ENCODE assay signal across 9 cellular contexts in genomic region chr20:59253779-59254319, GRCh38. TPM values are rescaled to one million over a fixed set of nuclear protein-coding genes. Genes with fewer than 3 reads are reported as not detected.
DNase-seq lines count a peak whose midpoint lies in the region; ATAC-seq and TF ChIP-seq lines count a peak whose summit lies in the region.
"Had no signal": no experiment of that assay in that cellular context is flagged by ENCODE, and none has a peak within 500 bp of the region (broad histone marks: within the 10 kb centered on the region; RNA-seq: fewer than 3 reads in every experiment).

No MANE protein-coding gene starts in this region.

- no peaks in the 10 kb centered on the region for H3K4me1 ChIP-seq in gastrocnemius medialis

- in situ Hi-C loops in gastrocnemius medialis (cut with MboI; ENCODE audit: low sequenced_read_pairs in 4 of 4) = no loop called here

- peaks cover 39 to 48% of the 10 kb centered on the region in 2 donors for H3K4me1 Mint-ChIP-seq in natural killer cell treated with Interleukin-12 subunit alpha and Interleukin-12 subunit beta and Interleukin-15 and Interleukin-18, amount 100 ng/mL, for 72 hours (ENCODE audit: low read depth in 2 of 2)

- ATAC-seq in natural killer cell treated with Interleukin-12 subunit alpha and Interleukin-12 subunit beta and Interleukin-15 and Interleukin-18, amount 100 ng/mL, for 72 hours = peak; percentile 85 to 87
- no peak for ATAC-seq in GM21515 (IDR thresholded peaks at IDR 0.05; ENCODE audit: unreplicated experiment)
- ATAC-seq in gastrocnemius medialis = no peak
- no peak for ATAC-seq in HG03175 (IDR thresholded peaks at IDR 0.05; ENCODE audit: unreplicated experiment)
- no peak for ATAC-seq in GM21447 (IDR thresholded peaks at IDR 0.05; ENCODE audit: unreplicated experiment)

- H3K27me3 ChIP-seq in gastrocnemius medialis = peaks cover 0 to 13% (median 3%) of the 10 kb centered on the region in 3 donors

- no peak overlapping the region for H3K27ac ChIP-seq in gastrocnemius medialis

- no peaks in the 10 kb centered on the region for H3K27me3 Mint-ChIP-seq in natural killer cell treated with Interleukin-12 subunit alpha and Interleukin-12 subunit beta and Interleukin-15 and Interleukin-18, amount 100 ng/mL, for 72 hours

- DNase-seq in Daoy (ENCODE audit: low read depth) (peak; percentile 58), NCI-H524 treated with DMSO at 0.1 percent for 48 hours (lab: John Stamatoyannopoulos, UW) (peak; percentile 18), gastrocnemius medialis (no peak)
- DNase-seq in activated CD8-positive, alpha-beta memory T cell treated with anti-CD3 and anti-CD28 coated beads, Interleukin-2, amount 50 U/mL, for 4 hours = peak; percentile 27
- DNase-seq in natural killer cell treated with Interleukin-12 subunit alpha and Interleukin-12 subunit beta and Interleukin-15 and Interleukin-18, amount 100 ng/mL, for 72 hours (ENCODE audit: low spot score) = no peak
- DNase-seq: NCI-H1436 had no signal

- H3K27ac Mint-ChIP-seq in natural killer cell treated with Interleukin-12 subunit alpha and Interleukin-12 subunit beta and Interleukin-15 and Interleukin-18, amount 100 ng/mL, for 72 hours = peak overlapping the region; percentile 70 to 89

- H3K36me3 Mint-ChIP-seq in natural killer cell treated with Interleukin-12 subunit alpha and Interleukin-12 subunit beta and Interleukin-15 and Interleukin-18, amount 100 ng/mL, for 72 hours = peaks cover 17% of the 10 kb centered on the region

- no peaks in the 10 kb centered on the region for H3K9me3 Mint-ChIP-seq in natural killer cell treated with Interleukin-12 subunit alpha and Interleukin-12 subunit beta and Interleukin-15 and Interleukin-18, amount 100 ng/mL, for 72 hours

- no peaks in the 10 kb centered on the region for H3K9me3 ChIP-seq in gastrocnemius medialis

- no peak for TF ChIP-seq CTCF in gastrocnemius medialis (IDR thresholded peaks at IDR 0.05 in 4 of 5, conservative IDR thresholded peaks at IDR 0.05 in 1 of 5)

- H3K36me3 ChIP-seq in gastrocnemius medialis = no peaks in the 10 kb centered on the region

- intact Hi-C loops in gastrocnemius medialis (cut with DNase I; ENCODE audit: low total_unique reads) = no loop called here

- no peak for TF ChIP-seq POLR2A in gastrocnemius medialis (IDR thresholded peaks at IDR 0.05)

- H3K4me3 ChIP-seq in gastrocnemius medialis = no peak overlapping the region

- peak overlapping the region; percentile 74 for H3K4me3 Mint-ChIP-seq in natural killer cell treated with Interleukin-12 subunit alpha and Interleukin-12 subunit beta and Interleukin-15 and Interleukin-18, amount 100 ng/mL, for 72 hours

RNA-seq across cellular contexts. Expression of gene EDN3, which starts 46.6 kb away (rescaled TPM):
- not detected in 2 replicates for total RNA-seq in Daoy (2014; rRNA removed; shearing (Covaris generic))
- total RNA-seq in natural killer cell treated with Interleukin-12 subunit alpha and Interleukin-12 subunit beta and Interleukin-15 and Interleukin-18, amount 100 ng/mL, for 72 hours = not detected
- 1 to 10 TPM in 1 of 4 donors, under 1 TPM in 2, not detected in 1; 0.16 to 1.0 (median 0.66) TPM for total RNA-seq in gastrocnemius medialis

Comparison
In these comparisons a context has a peak if more than half of its experiments do, and no peak if none do; other contexts are left out.
1. DNase-seq: peak in Daoy (single experiment), NCI-H524 treated with DMSO at 0.1 percent for 48 hours (single experiment) and activated CD8-positive, alpha-beta memory T cell treated with anti-CD3 and anti-CD28 coated beads, Interleukin-2, amount 50 U/mL, for 4 hours (single experiment); none in natural killer cell treated with Interleukin-12 subunit alpha and Interleukin-12 subunit beta and Interleukin-15 and Interleukin-18, amount 100 ng/mL, for 72 hours (single experiment) and gastrocnemius medialis (0 of 2).
2. ATAC-seq: peak in natural killer cell treated with Interleukin-12 subunit alpha and Interleukin-12 subunit beta and Interleukin-15 and Interleukin-18, amount 100 ng/mL, for 72 hours (2 of 2); none in GM21515 (single experiment), gastrocnemius medialis (0 of 2), HG03175 (single experiment) and GM21447 (single experiment).